In the genomic region with DNA sequence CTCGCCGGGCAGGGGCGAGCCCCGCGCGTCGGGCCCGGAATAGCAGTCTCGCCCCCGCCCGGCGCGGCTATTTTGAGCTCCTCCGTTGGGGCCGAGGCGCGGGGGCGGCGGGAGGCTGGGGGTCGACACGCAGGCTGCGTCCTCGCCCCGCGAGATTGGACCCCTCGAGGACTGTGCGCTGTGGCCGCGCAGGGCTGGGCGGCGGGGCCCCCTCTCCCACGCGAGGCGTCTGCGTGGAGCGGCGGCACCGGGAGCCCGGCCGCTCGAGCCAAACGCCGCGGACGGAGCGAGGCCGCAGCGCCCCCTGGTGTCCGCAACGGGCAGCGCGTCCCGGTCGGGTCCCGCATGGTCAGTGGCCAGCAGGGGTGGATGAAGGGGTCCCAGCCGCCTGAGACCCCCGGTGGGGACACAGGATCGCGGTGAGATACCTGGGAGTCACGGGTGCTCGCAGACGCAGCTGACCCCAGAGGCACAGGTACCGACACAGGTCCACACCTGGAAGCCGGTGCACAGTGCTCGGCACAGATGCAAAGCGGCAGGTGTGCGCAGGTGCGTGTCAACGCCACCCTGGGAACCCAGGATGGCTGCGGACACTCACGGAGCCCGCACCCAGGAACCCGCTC, we compare ENCODE assay signal across 8 cellular contexts. TPM values are rescaled to one million over a fixed set of nuclear protein-coding genes. Genes with fewer than 3 reads are reported as not detected.
DNase-seq lines count a peak whose midpoint lies in the region; ATAC-seq and TF ChIP-seq lines count a peak whose summit lies in the region.

No MANE protein-coding gene starts in this region.

- peak overlapping the region; percentile 38 for H3K27ac Mint-ChIP-seq in glutamatergic neuron (ENCODE audit: unreplicated experiment)

- peak; percentile 11 for ATAC-seq in HG02973 (IDR thresholded peaks at IDR 0.05; ENCODE audit: unreplicated experiment)

- peak; percentile 89 for DNase-seq in DMS 273 (lab: John Stamatoyannopoulos, UW; ENCODE audit: unreplicated experiment)
- DNase-seq in DMS 273 treated with DMSO at 0.1 percent for 48 hours (lab: John Stamatoyannopoulos, UW): no peak
- peak; percentile 75 for DNase-seq in activated naive CD4-positive, alpha-beta T cell treated with Interleukin-2 at 50 U/mL for 16 hours
- DNase-seq in glutamatergic neuron: peak; percentile 91
- peak; percentile 97 for DNase-seq in osteoblast (ENCODE audit: insufficient read length, low spot score, missing footprints)
- DNase-seq in NCI-H526 treated with DMSO at 0.1 percent for 48 hours (lab: John Stamatoyannopoulos, UW): no peak

- H3K36me3 ChIP-seq in osteoblast (ENCODE audit: insufficient read depth, low read length): peaks cover 15% of the 10 kb centered on the region

- peaks cover 23% of the 10 kb centered on the region for H4K20me1 ChIP-seq in osteoblast (ENCODE audit: insufficient read depth, low read length)

- no peaks in the 10 kb centered on the region for H3K27me3 ChIP-seq in osteoblast (ENCODE audit: insufficient read depth, low read length)

- H3K9me3 ChIP-seq in osteoblast (ENCODE audit: low read depth, low read length): no peaks in the 10 kb centered on the region

- peak overlapping the region; percentile 79 for H3K27ac ChIP-seq in osteoblast (ENCODE audit: low read depth, low read length)

- H2AFZ ChIP-seq in osteoblast (ENCODE audit: low read length): no peak overlapping the region

- H3K4me3 ChIP-seq in osteoblast (ENCODE audit: insufficient read depth, low read length): peak overlapping the region; percentile 68

- H3K79me2 ChIP-seq in osteoblast (ENCODE audit: insufficient read depth, low read length): peaks cover 26% of the 10 kb centered on the region

- H3K4me2 ChIP-seq in osteoblast (ENCODE audit: insufficient read depth, low read length): peak overlapping the region; percentile 84

- peaks cover 68% of the 10 kb centered on the region for H3K4me1 ChIP-seq in osteoblast (ENCODE audit: insufficient read depth, low read length)

- H3K4me3 Mint-ChIP-seq in glutamatergic neuron (ENCODE audit: unreplicated experiment): peak overlapping the region; percentile 76

- no peaks in the 10 kb centered on the region for H3K36me3 Mint-ChIP-seq in glutamatergic neuron (ENCODE audit: unreplicated experiment)

- peaks cover 38% of the 10 kb centered on the region for H3K4me1 Mint-ChIP-seq in glutamatergic neuron (ENCODE audit: low read depth, unreplicated experiment)

- TF ChIP-seq CTCF in glutamatergic neuron (IDR thresholded peaks at IDR 0.05; ENCODE audit: partially characterized antibody, unreplicated experiment): peak; percentile 99
- TF ChIP-seq CTCF in osteoblast (IDR thresholded peaks at IDR 0.05; ENCODE audit: extremely low read depth, low read depth, low read length): peak; percentile 68

- peaks cover 13% of the 10 kb centered on the region for H3K9me3 Mint-ChIP-seq in glutamatergic neuron (ENCODE audit: unreplicated experiment)

- H3K27me3 Mint-ChIP-seq in glutamatergic neuron (ENCODE audit: unreplicated experiment): peaks cover 14% of the 10 kb centered on the region

TF ChIP-seq in PFSK-1, 5 proteins besides CTCF, POLR2A, EP300 and RAD21:
- TF ChIP-seq SIN3A (IDR thresholded peaks at IDR 0.05; ENCODE audit: borderline replicate concordance, insufficient read depth, low read length) (peak; percentile 65; the same call in 1 of the 2 replicates), POLR2AphosphoS5 (IDR thresholded peaks at IDR 0.05; ENCODE audit: low read depth, low read length) (no peak)

RNA-seq across cellular contexts. Expression of gene CIRBP, which starts 2.2 kb away (rescaled TPM):
- polyA plus RNA-seq in PFSK-1 (2012; ENCODE audit: insufficient read length, low read depth): 430 TPM
- total RNA-seq in glutamatergic neuron (ENCODE audit: unreplicated experiment): 341 TPM
- 300 and 380 TPM in 2 replicates for total RNA-seq in osteoblast

RNA-seq across cellular contexts. Expression of gene FAM174C, which starts 8.4 kb away (rescaled TPM):
- polyA plus RNA-seq in PFSK-1 (2012; ENCODE audit: insufficient read length, low read depth): 141 TPM
- total RNA-seq in glutamatergic neuron (ENCODE audit: unreplicated experiment) (17.3 TPM), osteoblast (21.8 and 25.0 TPM in 2 replicates)

RNA-seq across cellular contexts. Expression of gene MIDN, which starts 18.5 kb away (rescaled TPM):
- 102 TPM for polyA plus RNA-seq in PFSK-1 (2012; ENCODE audit: insufficient read length, low read depth)
- total RNA-seq in glutamatergic neuron (ENCODE audit: unreplicated experiment): 325 TPM
- total RNA-seq in osteoblast: 14.4 and 19.9 TPM in 2 replicates

RNA-seq across cellular contexts. Expression of gene EFNA2, which starts 18.7 kb away (rescaled TPM):
- 13.1 TPM for polyA plus RNA-seq in PFSK-1 (2012; ENCODE audit: insufficient read length, low read depth)
- total RNA-seq in glutamatergic neuron (ENCODE audit: unreplicated experiment) (61.4 TPM), osteoblast (not detected in 2 replicates)

RNA-seq across cellular contexts. Expression of gene ATP5F1D, which starts 25.4 kb away (rescaled TPM):
- 582 TPM for polyA plus RNA-seq in PFSK-1 (2012; ENCODE audit: insufficient read length, low read depth)
- 129 TPM for total RNA-seq in glutamatergic neuron (ENCODE audit: unreplicated experiment)
- total RNA-seq in osteoblast: 12.4 and 13.8 TPM in 2 replicates

Comparison
In these comparisons a context has a peak if more than half of its experiments do, and no peak if none do; other contexts are left out.
1. DNase-seq: peak in DMS 273 (single experiment), activated naive CD4-positive, alpha-beta T cell treated with Interleukin-2 at 50 U/mL for 16 hours (single experiment), glutamatergic neuron (single experiment) and osteoblast (single experiment); none in DMS 273 treated with DMSO at 0.1 percent for 48 hours (single experiment) and NCI-H526 treated with DMSO at 0.1 percent for 48 hours (single experiment).
2. RNA of gene MIDN, which starts 18.5 kb away (total RNA-seq): 325 TPM in glutamatergic neuron (single experiment); 14.4 to 19.9 TPM in osteoblast; every median in the first group is over 10 times any median in the second.